ENCODE assay signal across 15 cellular contexts in the genomic region with DNA sequence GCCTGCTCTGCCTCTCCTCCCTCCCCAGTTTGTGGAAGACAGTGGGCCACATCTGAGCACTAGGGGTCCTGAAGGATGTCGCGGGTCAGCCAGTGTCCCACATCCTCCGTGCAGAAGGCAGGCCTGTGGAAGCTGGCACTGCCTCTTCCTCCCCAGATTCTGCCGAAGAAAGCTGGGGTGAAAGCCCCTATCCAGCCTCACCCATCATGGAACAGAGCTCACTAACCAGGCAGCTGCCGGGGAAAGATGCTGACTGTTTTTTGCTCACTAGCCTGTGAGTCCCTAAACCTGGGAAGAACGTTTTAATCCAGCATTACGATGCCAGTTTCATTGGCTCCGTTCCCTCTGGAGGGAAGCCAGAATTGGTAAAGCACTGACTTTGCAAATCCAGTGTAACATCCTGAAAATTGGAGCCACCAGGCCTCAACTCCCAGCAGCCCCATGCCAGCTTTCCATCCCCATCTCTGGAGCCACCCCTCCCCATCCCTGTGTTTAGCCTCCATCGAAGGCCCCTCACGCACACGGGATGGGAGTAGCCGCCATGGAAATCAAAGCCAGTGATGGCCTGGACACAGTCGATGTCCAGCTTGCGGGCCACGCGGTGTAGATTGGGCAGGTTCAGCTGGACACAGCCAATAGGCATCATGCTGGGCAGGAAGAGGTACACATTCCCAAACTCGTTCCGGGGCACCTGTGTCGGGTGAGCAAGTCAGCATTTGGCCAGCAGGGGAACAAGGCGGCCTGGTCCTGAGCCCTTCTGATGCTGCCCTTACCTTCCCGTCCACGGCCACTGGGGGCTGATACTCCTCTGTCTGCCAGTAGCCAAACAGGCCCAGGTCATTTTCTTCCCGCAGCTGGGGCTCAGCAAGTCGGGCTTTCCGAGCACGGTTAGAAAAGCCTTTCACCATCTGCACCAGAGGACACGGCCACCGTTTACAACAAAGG. TPM values are rescaled to one million over a fixed set of nuclear protein-coding genes. Genes with fewer than 3 reads are reported as not detected.
DNase-seq lines count a peak whose midpoint lies in the region; ATAC-seq and TF ChIP-seq lines count a peak whose summit lies in the region.
"Had no signal": no experiment of that assay in that cellular context is flagged by ENCODE, and none has a peak within 500 bp of the region (broad histone marks: within the 10 kb centered on the region; RNA-seq: fewer than 3 reads in every experiment).

No MANE protein-coding gene starts in this region.

- no peak overlapping the region for H3K4me2 ChIP-seq in MM.1S (ENCODE audit: low read depth, low read length)

- no peaks in the 10 kb centered on the region for H4K20me1 ChIP-seq in MM.1S (ENCODE audit: insufficient read depth, low read length)

- peaks cover 19% of the 10 kb centered on the region for H3K4me1 ChIP-seq in foreskin keratinocyte
- peaks cover 11% of the 10 kb centered on the region for H3K4me1 ChIP-seq in mucosa of descending colon (ENCODE audit: low read depth)
- no peaks in the 10 kb centered on the region for H3K4me1 ChIP-seq in MM.1S (ENCODE audit: low read length)

- no peak overlapping the region for H3K27ac Mint-ChIP-seq in activated CD4-positive, alpha-beta T cell treated with anti-CD3 and anti-CD28 coated beads, Interleukin-2, amount 10 ng/mL, durations not matched to agents 24 days and 14 days
- H3K27ac Mint-ChIP-seq: activated T-helper 2 cell treated with anti-CD3 and anti-CD28 coated beads, Interferon-gamma antibody, Interleukin-2, Interleukin-4, amounts not matched to agents 10 μg/mL and 5 μg/mL and 100 μg/mL, durations not matched to agents 14 hours and 24 hours and 36 hours had no signal

- peak; percentile 26 for TF ChIP-seq CTCF in foreskin keratinocyte (conservative IDR thresholded peaks at IDR 0.05)
- no peak for TF ChIP-seq CTCF in mucosa of descending colon (IDR thresholded peaks at IDR 0.05)
- no peak for TF ChIP-seq CTCF in MM.1S (IDR thresholded peaks at IDR 0.05; ENCODE audit: low read length)

- no peak overlapping the region for H2AFZ ChIP-seq in MM.1S (ENCODE audit: low read length)

- H3K36me3 ChIP-seq in mucosa of descending colon (ENCODE audit: low read depth) (no peaks in the 10 kb centered on the region), MM.1S (replicated peaks; ENCODE audit: insufficient read depth, low read length) (no peaks in the 10 kb centered on the region)

- ATAC-seq in foreskin keratinocyte (peak; percentile 7), mucosa of descending colon (no peak), GM19328 (IDR thresholded peaks at IDR 0.05; ENCODE audit: unreplicated experiment) (no peak)

- H3K9me3 Mint-ChIP-seq in activated CD4-positive, alpha-beta T cell treated with anti-CD3 and anti-CD28 coated beads, Interleukin-2, amount 10 ng/mL, durations not matched to agents 24 days and 14 days = no peaks in the 10 kb centered on the region
- H3K9me3 Mint-ChIP-seq: activated T-helper 2 cell treated with anti-CD3 and anti-CD28 coated beads, Interferon-gamma antibody, Interleukin-2, Interleukin-4, amounts not matched to agents 10 μg/mL and 5 μg/mL and 100 μg/mL, durations not matched to agents 14 hours and 24 hours and 36 hours; T-helper 1 cell treated with Interleukin-12 subunit alpha and Interleukin-12 subunit beta and Interleukin-4 antibody, amounts not matched to agents 30 μg/mL and 1 μg/mL, for 36 hours had no signal

- H3K36me3 Mint-ChIP-seq in activated CD4-positive, alpha-beta T cell treated with anti-CD3 and anti-CD28 coated beads, Interleukin-2, amount 10 ng/mL, durations not matched to agents 24 days and 14 days (ENCODE audit: low read depth) = peaks cover 31% of the 10 kb centered on the region

- H3K4me3 ChIP-seq in mucosa of descending colon = no peak overlapping the region
- no peak overlapping the region for H3K4me3 ChIP-seq in MM.1S (ENCODE audit: low read length)
- H3K4me3 ChIP-seq: lung had no signal

- H3K9me3 ChIP-seq in mucosa of descending colon (no peaks in the 10 kb centered on the region), MM.1S (replicated peaks; ENCODE audit: insufficient read depth, low read length) (no peaks in the 10 kb centered on the region)

- H3K27me3 ChIP-seq in foreskin keratinocyte (no peaks in the 10 kb centered on the region), MM.1S (replicated peaks; ENCODE audit: insufficient read depth, low read length) (no peaks in the 10 kb centered on the region)

- intact Hi-C loops in activated CD4-positive, alpha-beta T cell treated with anti-CD3 and anti-CD28 coated beads, Interleukin-2, amount 10 ng/mL, durations not matched to agents 24 days and 14 days (cut with micrococcal nuclease) = no loop called here
- intact Hi-C loops in mucosa of descending colon (cut with DNase I, micrococcal nuclease) = no loop called here

- no peak overlapping the region for H3K4me3 Mint-ChIP-seq in activated CD4-positive, alpha-beta T cell treated with anti-CD3 and anti-CD28 coated beads, Interleukin-2, amount 10 ng/mL, durations not matched to agents 24 days and 14 days
- H3K4me3 Mint-ChIP-seq: T-helper 1 cell treated with Interleukin-12 subunit alpha and Interleukin-12 subunit beta and Interleukin-4 antibody, amounts not matched to agents 30 μg/mL and 1 μg/mL, for 36 hours had no signal

- peak; percentile 7 for DNase-seq in activated CD4-positive, alpha-beta T cell treated with anti-CD3 and anti-CD28 coated beads for 1 hour
- DNase-seq in activated CD4-positive, alpha-beta T cell treated with anti-CD3 and anti-CD28 coated beads, Interleukin-2, amount 10 ng/mL, durations not matched to agents 24 days and 14 days = no peak
- DNase-seq in SK-MEL-5 (ENCODE audit: low read depth, low spot score) (peak; percentile 27), foreskin keratinocyte (no peak), mucosa of descending colon (no peak), MM.1S (no peak)
- DNase-seq: NCI-H345; small intestine; stimulated activated naive CD4-positive, alpha-beta T cell had no signal

- H3K4me1 Mint-ChIP-seq in activated CD4-positive, alpha-beta T cell treated with anti-CD3 and anti-CD28 coated beads, Interleukin-2, amount 10 ng/mL, durations not matched to agents 24 days and 14 days = peaks cover 12% of the 10 kb centered on the region

- no peaks in the 10 kb centered on the region for H3K27me3 Mint-ChIP-seq in activated CD4-positive, alpha-beta T cell treated with anti-CD3 and anti-CD28 coated beads, Interleukin-2, amount 10 ng/mL, durations not matched to agents 24 days and 14 days

- in situ Hi-C loops in SK-MEL-5 (cut with HindIII; ENCODE audit: low pct_unique_long_range_greater_than_20kb, low sequenced_read_pairs) = no loop called here

- no peaks in the 10 kb centered on the region for H3F3A ChIP-seq in MM.1S (ENCODE audit: insufficient read depth, low read length)

- H3K79me2 ChIP-seq in MM.1S (ENCODE audit: low read length) = no peaks in the 10 kb centered on the region

- H3K27ac ChIP-seq in foreskin keratinocyte (no peak overlapping the region), temporal lobe (ENCODE audit: low read depth, low read length) (peak overlapping the region; percentile 22), MM.1S (ENCODE audit: low read length) (no peak overlapping the region)
- H3K27ac ChIP-seq: epithelial cell of prostate had no signal

- no peak overlapping the region for H3K9ac ChIP-seq in MM.1S (ENCODE audit: low read length)

- H3K9me2 ChIP-seq in MM.1S (replicated peaks; ENCODE audit: insufficient read depth, low read length) = no peaks in the 10 kb centered on the region

RNA-seq across cellular contexts. Expression of a gene that starts 23.5 kb away (rescaled TPM):
- total RNA-seq in activated CD4-positive, alpha-beta T cell treated with anti-CD3 and anti-CD28 coated beads, Interleukin-2, amount 10 ng/mL, durations not matched to agents 24 days and 14 days = 38.7 and 39.4 TPM in 2 replicates
- 56.4 and 58.2 TPM in 2 replicates for total RNA-seq in SK-MEL-5 (2014; rRNA removed; shearing (Covaris generic))
- polyA plus RNA-seq in SK-MEL-5 (2015; cell fraction: cytosol; rRNA removed) = 51.6 and 60.9 TPM in 2 replicates
- polyA plus RNA-seq in SK-MEL-5 (2015; cell fraction: nucleus; rRNA removed) = 70.2 and 79.0 TPM in 2 replicates
- total RNA-seq in foreskin keratinocyte = 99.7 and 102 TPM in 2 replicates
- polyA plus RNA-seq in foreskin keratinocyte = 47.8 and 52.2 TPM in 2 replicates
- total RNA-seq in temporal lobe = 36.4 TPM
- total RNA-seq in mucosa of descending colon = 10 to 100 TPM; 23.1 to 50.4 (median 31.3) TPM

RNA-seq across cellular contexts. Expression of a gene that starts 23.6 kb away (rescaled TPM):
- 27.7 and 29.6 TPM in 2 replicates for total RNA-seq in activated CD4-positive, alpha-beta T cell treated with anti-CD3 and anti-CD28 coated beads, Interleukin-2, amount 10 ng/mL, durations not matched to agents 24 days and 14 days
- 41.0 and 42.3 TPM in 2 replicates for total RNA-seq in SK-MEL-5 (2014; rRNA removed; shearing (Covaris generic))
- polyA plus RNA-seq in SK-MEL-5 (2015; cell fraction: cytosol; rRNA removed) = 30.3 and 34.7 TPM in 2 replicates
- 5.8 and 6.7 TPM in 2 replicates for polyA plus RNA-seq in SK-MEL-5 (2015; cell fraction: nucleus; rRNA removed)
- total RNA-seq in foreskin keratinocyte = 23.3 and 27.8 TPM in 2 replicates
- polyA plus RNA-seq in foreskin keratinocyte = 22.6 and 29.7 TPM in 2 replicates
- total RNA-seq in temporal lobe = 7.1 TPM
- 10 to 100 TPM; 15.1 to 32.6 (median 15.2) TPM for total RNA-seq in mucosa of descending colon

RNA-seq across cellular contexts. Expression of a gene that starts 30.1 kb away (rescaled TPM):
- 29.7 and 32.3 TPM in 2 replicates for total RNA-seq in activated CD4-positive, alpha-beta T cell treated with anti-CD3 and anti-CD28 coated beads, Interleukin-2, amount 10 ng/mL, durations not matched to agents 24 days and 14 days
- 25.3 and 25.9 TPM in 2 replicates for total RNA-seq in SK-MEL-5 (2014; rRNA removed; shearing (Covaris generic))
- polyA plus RNA-seq in SK-MEL-5 (2015; cell fraction: cytosol; rRNA removed) = 31.3 and 39.0 TPM in 2 replicates
- polyA plus RNA-seq in SK-MEL-5 (2015; cell fraction: nucleus; rRNA removed) = 38.7 and 41.0 TPM in 2 replicates
- 44.8 and 53.3 TPM in 2 replicates for total RNA-seq in foreskin keratinocyte
- 23.7 and 26.1 TPM in 2 replicates for polyA plus RNA-seq in foreskin keratinocyte
- total RNA-seq in temporal lobe = 7.4 TPM
- total RNA-seq in mucosa of descending colon = 10 to 100 TPM; 22.4 to 30.6 (median 26.9) TPM

RNA-seq across cellular contexts. Expression of a gene that starts 30.3 kb away (rescaled TPM):
- 17.4 and 18.0 TPM in 2 replicates for total RNA-seq in activated CD4-positive, alpha-beta T cell treated with anti-CD3 and anti-CD28 coated beads, Interleukin-2, amount 10 ng/mL, durations not matched to agents 24 days and 14 days
- 17.4 and 17.8 TPM in 2 replicates for total RNA-seq in SK-MEL-5 (2014; rRNA removed; shearing (Covaris generic))
- polyA plus RNA-seq in SK-MEL-5 (2015; cell fraction: cytosol; rRNA removed) = 10.1 and 12.6 TPM in 2 replicates
- polyA plus RNA-seq in SK-MEL-5 (2015; cell fraction: nucleus; rRNA removed) = 2.1 and 3.1 TPM in 2 replicates
- total RNA-seq in foreskin keratinocyte (21.7 and 24.4 TPM in 2 replicates), temporal lobe (12.0 TPM), mucosa of descending colon (10 to 100 TPM in 1 of 3 donors, 1 to 10 TPM in 2; 8.3 to 13.1 (median 9.8) TPM)
- polyA plus RNA-seq in foreskin keratinocyte = 31.3 and 35.0 TPM in 2 replicates

Comparison
In these comparisons a context has a peak if more than half of its experiments do, and no peak if none do; other contexts are left out.
1. DNase-seq: peak in activated CD4-positive, alpha-beta T cell treated with anti-CD3 and anti-CD28 coated beads for 1 hour (single experiment) and SK-MEL-5 (single experiment); none in activated CD4-positive, alpha-beta T cell treated with anti-CD3 and anti-CD28 coated beads, Interleukin-2, amount 10 ng/mL, durations not matched to agents 24 days and 14 days (single experiment), foreskin keratinocyte (0 of 2), mucosa of descending colon (0 of 3) and MM.1S (single experiment).